Comparison of ENCODE assay signal across 8 cellular contexts in genomic region chr21:39388038-39388810, GRCh38. TPM values are rescaled to one million over a fixed set of nuclear protein-coding genes. Genes with fewer than 3 reads are reported as not detected.
DNase-seq lines count a peak whose midpoint lies in the region; ATAC-seq, FAIRE-seq and TF ChIP-seq lines count a peak whose summit lies in the region.

No MANE protein-coding gene starts in this region.

- DNase-seq in AG04449 (ENCODE audit: low read depth, low spot score) (peak; percentile 16), NCI-H2171 treated with DMSO at 0.1 percent for 48 hours (lab: John Stamatoyannopoulos, UW) (peak; percentile 83), bronchial epithelial cell (ENCODE audit: low read depth) (peak; percentile 59), inferior parietal cortex (ENCODE audit: extremely low spot score) (peak; percentile 84), spleen (peak; percentile 99)

- peak; percentile 85 for ATAC-seq in GM18868 (IDR thresholded peaks at IDR 0.05; ENCODE audit: unreplicated experiment)
- ATAC-seq in HG03103 (IDR thresholded peaks at IDR 0.05; ENCODE audit: low read depth, unreplicated experiment) = peak; percentile 78

- intact Hi-C loops in spleen (cut with DNase I; ENCODE audit: low total_unique reads) = loop anchor here (5.0 to 10.0 kb wide), 2 partner anchors 41 to 73 kb away; partner anchors contain the start of genes BRWD1 and HMGN1

- TF ChIP-seq CTCF in AG04449 (IDR thresholded peaks at IDR 0.05; ENCODE audit: insufficient read depth, low read length, missing control alignments) = peak; percentile 98
- peak; percentile 84 for TF ChIP-seq CTCF in WI38 (IDR thresholded peaks at IDR 0.05; ENCODE audit: low read depth, low read length)
- peak; percentile 98 for TF ChIP-seq CTCF in bronchial epithelial cell (IDR thresholded peaks at IDR 0.05; ENCODE audit: insufficient read depth, low read length, severe bottlenecking)
- peak; percentile 82 to 98 (median 94) for TF ChIP-seq CTCF in spleen (IDR thresholded peaks at IDR 0.05 in 8 of 11, conservative IDR thresholded peaks at IDR 0.05 in 3 of 11)

- 13 to 23% (median 17%) methylated on average over 23 to 35 of the region's 35 CpGs for WGBS in spleen, 5 donors

- peak overlapping the region in 7 of 8 donors; percentile 16 to 85 (median 67) for H3K27ac ChIP-seq in spleen

- H3K27me3 ChIP-seq in bronchial epithelial cell (ENCODE audit: control insufficient read depth, insufficient read depth, low read length) (no peaks in the 10 kb centered on the region), spleen (replicated peaks in 1 of 7) (no peaks in the 10 kb centered on the region)

- no peaks in the 10 kb centered on the region for H3K9me3 ChIP-seq in spleen

- POLR2A ChIA-PET in AG04449 (lab: Yijun Ruan, JAX) = interaction anchor here (0.6 to 1.2 kb wide), 2 partner anchors 39 to 76 kb away, joined by 4 to 14 read pairs; partner anchors contain the start of gene HMGN1

- H3K36me3 ChIP-seq in bronchial epithelial cell (ENCODE audit: control insufficient read depth, insufficient read depth, low read length) (peaks cover 8% of the 10 kb centered on the region), spleen (peaks cover 4 to 38% (median 19%) of the 10 kb centered on the region in 6 donors)

- CTCF ChIA-PET in AG04449 (lab: Yijun Ruan, JAX) = interaction anchor here (0.7 to 1.4 kb wide), 22 partner anchors 9 to 250 kb away, joined by 3 to 8 read pairs (median 3); no protein-coding TSS in a partner anchor

- peaks cover 14 to 55% (median 32%) of the 10 kb centered on the region in 6 donors for H3K4me1 ChIP-seq in spleen

- TF ChIP-seq POLR2A in spleen (IDR thresholded peaks at IDR 0.05) = no peak

- H3K4me3 ChIP-seq in AG04449 (ENCODE audit: low read depth, low read length) (peak overlapping the region; percentile 61), WI38 (ENCODE audit: low read depth, low read length) (peak overlapping the region; percentile 61), bronchial epithelial cell (ENCODE audit: low read depth, low read length) (peak overlapping the region; percentile 46), spleen (peak overlapping the region; percentile 24 to 72 (median 45))

- FAIRE-seq in bronchial epithelial cell (lab: Jason Lieb, UNC) = no peak

RNA-seq across cellular contexts. Expression of gene HMGN1, which starts 39.3 kb away (rescaled TPM):
- total RNA-seq in bronchial epithelial cell (341 and 362 TPM in 2 replicates), spleen (100 to 1,000 TPM; 101 to 193 (median 152) TPM)
- polyA plus RNA-seq in spleen = 100 to 1,000 TPM; 248 to 276 (median 250) TPM

RNA-seq across cellular contexts. Expression of gene LCA5L, which starts 57.4 kb away (rescaled TPM):
- total RNA-seq in bronchial epithelial cell (0.53 and 3.2 TPM in 2 replicates), spleen (1 to 10 TPM in 1 of 7 donors, under 1 TPM in 5, not detected in 1; 0.40 to 1.3 (median 0.71) TPM)
- under 1 TPM; 0.26 to 0.38 (median 0.26) TPM for polyA plus RNA-seq in spleen

Comparison
In these comparisons a context has a peak if more than half of its experiments do, and no peak if none do; other contexts are left out.
1. Peak in every context shown above with its lines: DNase-seq, ATAC-seq, H3K4me3 ChIP-seq and H3K27ac ChIP-seq.
2. DNase-seq: peak in every context shown above with its lines; median percentile 99 in spleen; 84 in inferior parietal cortex; 83 in NCI-H2171 treated with DMSO at 0.1 percent for 48 hours; 59 in bronchial epithelial cell; 16 in AG04449.